8 cellular contexts compared by ENCODE assay signal in genomic region chr7:128166603-128167315, GRCh38.
DNase-seq lines count a peak whose midpoint lies in the region; ATAC-seq and TF ChIP-seq lines count a peak whose summit lies in the region.

No MANE protein-coding gene starts in this region.

- peak overlapping the region; percentile 58 for H3K4me3 Mint-ChIP-seq in activated T-helper 17 cell treated with anti-CD3 and anti-CD28 coated beads, Interleukin-2, amount 50 U/mL, for 72 hours

- no peak for ATAC-seq in activated T-helper 17 cell treated with anti-CD3 and anti-CD28 coated beads, Interleukin-2, amount 50 U/mL, for 72 hours (replicated peaks)
- ATAC-seq in HG02678 (IDR thresholded peaks at IDR 0.05; ENCODE audit: unreplicated experiment) (no peak), HG03378 (IDR thresholded peaks at IDR 0.05; ENCODE audit: unreplicated experiment) (no peak)

- no peaks in the 10 kb centered on the region for H4K20me1 ChIP-seq in GM23248 (ENCODE audit: insufficient read depth)

- peak overlapping the region; percentile 89 for H3K4me2 ChIP-seq in GM23248 (ENCODE audit: unreplicated experiment)

- peak overlapping the region; percentile 59 for H3K9ac ChIP-seq in GM23248
- H3K9ac ChIP-seq in iPS-15b (ENCODE audit: low read depth, low read length) = no peak overlapping the region
- H3K9ac ChIP-seq in skeletal muscle tissue (ENCODE audit: low read depth in 1 of 3, low read length in 3 of 3) = peak overlapping the region in 1 of 3 donors; percentile 8

- H3K27ac ChIP-seq in AG04450 (ENCODE audit: low read depth, low read length) = no peak overlapping the region
- no peak overlapping the region for H3K27ac ChIP-seq in GM23248
- no peak overlapping the region for H3K27ac ChIP-seq in skeletal muscle tissue (ENCODE audit: low read depth, low read length)

- DNase-seq in AG04450 (ENCODE audit: low read depth, low spot score) (no peak), GM23248 (peak; percentile 60)
- DNase-seq in effector CD4-positive, alpha-beta T cell = no peak

- peaks cover 50% of the 10 kb centered on the region for H3K27me3 Mint-ChIP-seq in activated T-helper 17 cell treated with anti-CD3 and anti-CD28 coated beads, Interleukin-2, amount 50 U/mL, for 72 hours

- no peak overlapping the region for H3K27ac Mint-ChIP-seq in activated T-helper 17 cell treated with anti-CD3 and anti-CD28 coated beads, Interleukin-2, amount 50 U/mL, for 72 hours

- peak overlapping the region; percentile 69 for H2AFZ ChIP-seq in GM23248

- no peak for TF ChIP-seq CTCF in AG04450 (IDR thresholded peaks at IDR 0.05; ENCODE audit: low read depth, low read length)

- no peaks in the 10 kb centered on the region for H3K9me2 ChIP-seq in GM23248 (ENCODE audit: insufficient read depth)

- H3K4me1 Mint-ChIP-seq in activated T-helper 17 cell treated with anti-CD3 and anti-CD28 coated beads, Interleukin-2, amount 50 U/mL, for 72 hours = no peaks in the 10 kb centered on the region

- H3K4me3 ChIP-seq in AG04450 (ENCODE audit: low read depth, low read length) = peak overlapping the region; percentile 37
- peak overlapping the region; percentile 66 for H3K4me3 ChIP-seq in GM23248
- H3K4me3 ChIP-seq in iPS-15b (ENCODE audit: low read depth, low read length) = peak overlapping the region; percentile 71
- peak overlapping the region; percentile 35 to 58 (median 48) for H3K4me3 ChIP-seq in skeletal muscle tissue (ENCODE audit: low read length in 3 of 3)

- H3K9me3 ChIP-seq in AG04450 (ENCODE audit: control insufficient read depth, insufficient read depth, low read length) (no peaks in the 10 kb centered on the region; the same call in 1 of the 2 replicates), GM23248 (ENCODE audit: low read depth) (no peaks in the 10 kb centered on the region), iPS-15b (ENCODE audit: control insufficient read depth, insufficient read depth, low read length) (no peaks in the 10 kb centered on the region), skeletal muscle tissue (ENCODE audit: control insufficient read depth in 3 of 3, low read length in 3 of 3) (no peaks in the 10 kb centered on the region)

- no peaks in the 10 kb centered on the region for H3K79me2 ChIP-seq in GM23248 (ENCODE audit: insufficient read depth)

- H3K4me1 ChIP-seq in GM23248 (ENCODE audit: insufficient read depth) (peaks cover 21% of the 10 kb centered on the region), iPS-15b (ENCODE audit: control insufficient read depth, insufficient read depth, low read length) (peaks cover 4% of the 10 kb centered on the region), skeletal muscle tissue (ENCODE audit: control insufficient read depth in 3 of 3, insufficient read depth in 3 of 3, low read length in 3 of 3) (peaks cover 2 to 17% (median 6%) of the 10 kb centered on the region in 3 donors)

- WGBS in GM23248 (ENCODE audit: low coverage in 1 of 2, low lambda C conversion rate in 2 of 2, missing lambda C conversion rate in 2 of 2), 2 experiments = 0 to 2% methylated on average over 46 to 63 of the region's 63 CpGs

- H3K36me3 ChIP-seq in GM23248 (ENCODE audit: low read depth) (no peaks in the 10 kb centered on the region), iPS-15b (ENCODE audit: control insufficient read depth, insufficient read depth, low read length) (no peaks in the 10 kb centered on the region), skeletal muscle tissue (ENCODE audit: control insufficient read depth in 3 of 3, insufficient read depth in 3 of 3, low read length in 3 of 3) (no peaks in the 10 kb centered on the region)

- in situ Hi-C loops in GM23248 (cut with MboI) = no loop called here

- POLR2A ChIA-PET in AG04450 (lab: Yijun Ruan, JAX) = no interaction called here

- CTCF ChIA-PET in AG04450 (lab: Charles Lee) = no interaction called here

- H3K27me3 ChIP-seq in AG04450 (ENCODE audit: control insufficient read depth, insufficient read depth, low read length) = peaks cover 59% of the 10 kb centered on the region
- H3K27me3 ChIP-seq in GM23248 (replicated peaks; ENCODE audit: insufficient read depth) = peaks cover 16% of the 10 kb centered on the region
- peaks cover 93% of the 10 kb centered on the region for H3K27me3 ChIP-seq in iPS-15b (ENCODE audit: control insufficient read depth, insufficient read depth, low read length)
- H3K27me3 ChIP-seq in skeletal muscle tissue (ENCODE audit: control insufficient read depth in 3 of 3, insufficient read depth in 3 of 3, low read length in 3 of 3) = peaks cover 79 to 89% (median 84%) of the 10 kb centered on the region in 3 donors

- H3K9me3 Mint-ChIP-seq in activated T-helper 17 cell treated with anti-CD3 and anti-CD28 coated beads, Interleukin-2, amount 50 U/mL, for 72 hours = no peaks in the 10 kb centered on the region

- peaks cover 12% of the 10 kb centered on the region for H3F3A ChIP-seq in GM23248 (ENCODE audit: insufficient read depth)

- H3K36me3 Mint-ChIP-seq in activated T-helper 17 cell treated with anti-CD3 and anti-CD28 coated beads, Interleukin-2, amount 50 U/mL, for 72 hours (ENCODE audit: low read depth) = no peaks in the 10 kb centered on the region
